In the genomic region with DNA sequence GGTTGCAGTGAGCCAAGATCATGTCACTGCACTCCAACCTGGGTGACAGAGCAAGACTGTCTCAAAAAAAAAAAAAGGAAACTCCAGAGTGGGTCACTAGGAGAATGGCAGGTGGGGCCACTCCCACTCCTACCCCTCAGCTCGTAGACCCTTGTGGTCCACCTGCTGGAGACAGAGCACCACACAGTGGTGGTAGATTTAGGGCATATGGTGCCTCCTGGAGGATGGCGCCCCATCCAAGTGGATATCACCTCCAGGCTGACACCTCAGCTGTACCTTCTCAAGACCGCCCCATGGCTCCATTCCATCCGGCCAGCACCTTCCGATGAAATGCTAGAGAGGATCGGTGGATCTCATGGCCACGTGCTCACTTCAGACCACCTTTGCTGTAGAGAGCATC, we compare ENCODE assay signal across 24 cellular contexts. TPM values are rescaled to one million over a fixed set of nuclear protein-coding genes. Genes with fewer than 3 reads are reported as not detected.
A peak's percentile ranks its signal among the peaks of the same experiment; 100 is the strongest.
DNase-seq lines count a peak whose midpoint lies in the region; ATAC-seq and TF ChIP-seq lines count a peak whose summit lies in the region.
"Had no signal": no experiment of that assay in that cellular context is flagged by ENCODE, and none has a peak within 500 bp of the region (broad histone marks: within the 10 kb centered on the region; RNA-seq: fewer than 3 reads in every experiment).

No MANE protein-coding gene starts in this region.

- peak overlapping the region in 4 of 7 donors; percentile 3 to 79 (median 66) for H3K27ac Mint-ChIP-seq in CD14-positive monocyte
- H3K27ac Mint-ChIP-seq in Calu3 (ENCODE audit: unreplicated experiment) = no peak overlapping the region
- peak overlapping the region; percentile 78 for H3K27ac Mint-ChIP-seq in activated B cell treated with CpG ODN at 0.5 μM for 24 hours
- H3K27ac Mint-ChIP-seq in naive thymus-derived CD8-positive, alpha-beta T cell = peak overlapping the region in 9 of 10 donors; percentile 13 to 89 (median 73)
- H3K27ac Mint-ChIP-seq: type B pancreatic cell had no signal

- intact Hi-C loops in CD14-positive monocyte (cut with micrococcal nuclease) (no loop called here), Calu3 (cut with micrococcal nuclease; ENCODE audit: unreplicated experiment) (no loop called here), activated B cell treated with CpG ODN at 0.5 μM for 24 hours (cut with micrococcal nuclease) (no loop called here), Right ventricle myocardium superior (cut with DNase I) (no loop called here)

- H3K27me3 Mint-ChIP-seq in CD14-positive monocyte (ENCODE audit: low read depth in 3 of 3) (peaks cover 0 to 4% (median 2%) of the 10 kb centered on the region in 3 donors), Calu3 (ENCODE audit: unreplicated experiment) (peaks cover 34% of the 10 kb centered on the region), activated B cell treated with CpG ODN at 0.5 μM for 24 hours (no peaks in the 10 kb centered on the region)
- H3K27me3 Mint-ChIP-seq in naive thymus-derived CD8-positive, alpha-beta T cell = no peaks in the 10 kb centered on the region
- H3K27me3 Mint-ChIP-seq: activated CD8-positive, alpha-beta memory T cell treated with anti-CD3 and anti-CD28 coated beads, Interleukin-2, amount 10 ng/mL, durations not matched to agents 7 days and 5 days; stimulated activated naive CD8-positive, alpha-beta T cell treated with anti-CD3 and anti-CD28 coated beads, Interleukin-15, amount 100 ng/mL, for 72 hours had no signal

- no peak overlapping the region for H3K4me3 Mint-ChIP-seq in CD14-positive monocyte
- no peak overlapping the region for H3K4me3 Mint-ChIP-seq in Calu3 (ENCODE audit: low read depth, unreplicated experiment)
- H3K4me3 Mint-ChIP-seq in activated B cell treated with CpG ODN at 0.5 μM for 24 hours = no peak overlapping the region
- peak overlapping the region in 1 of 10 donors; percentile 59 for H3K4me3 Mint-ChIP-seq in naive thymus-derived CD8-positive, alpha-beta T cell
- H3K4me3 Mint-ChIP-seq: activated CD8-positive, alpha-beta memory T cell treated with anti-CD3 and anti-CD28 coated beads, Interleukin-2, amount 10 ng/mL, durations not matched to agents 7 days and 5 days; type B pancreatic cell had no signal

- H3K36me3 Mint-ChIP-seq in CD14-positive monocyte (peaks cover 85% of the 10 kb centered on the region in 2 donors), Calu3 (ENCODE audit: insufficient read depth, unreplicated experiment) (no peaks in the 10 kb centered on the region), activated B cell treated with CpG ODN at 0.5 μM for 24 hours (ENCODE audit: low read depth) (peaks cover 60% of the 10 kb centered on the region)
- peaks cover 0 to 79% (median 40%) of the 10 kb centered on the region in 3 donors for H3K36me3 Mint-ChIP-seq in naive thymus-derived CD8-positive, alpha-beta T cell
- H3K36me3 Mint-ChIP-seq: type B pancreatic cell had no signal

- ATAC-seq in activated B cell treated with CpG ODN at 0.5 μM for 24 hours (ENCODE audit: low read depth) = no peak
- no peak for ATAC-seq in naive thymus-derived CD8-positive, alpha-beta T cell
- ATAC-seq in Right ventricle myocardium superior (ENCODE audit: poor library complexity) = no peak
- ATAC-seq in GM19397 (IDR thresholded peaks at IDR 0.05; ENCODE audit: unreplicated experiment) = no peak
- ATAC-seq: activated CD8-positive, alpha-beta memory T cell treated with anti-CD3 and anti-CD28 coated beads, Interleukin-2, amount 10 ng/mL, durations not matched to agents 7 days and 5 days; heart right ventricle had no signal

- no TSS peak for BruUV-seq in Calu3 (replicated peaks; lab: Mats Ljungman, UMichigan)

- TF ChIP-seq CTCF in CD14-positive monocyte (IDR thresholded peaks at IDR 0.05) = no peak
- TF ChIP-seq CTCF in Calu3 (IDR thresholded peaks at IDR 0.05; ENCODE audit: unreplicated experiment) = peak; percentile 4
- no peak for TF ChIP-seq CTCF in activated B cell treated with CpG ODN at 0.5 μM for 24 hours (IDR thresholded peaks at IDR 0.05)

- H3K4me1 Mint-ChIP-seq in CD14-positive monocyte (peaks cover 87% of the 10 kb centered on the region), Calu3 (ENCODE audit: low read depth, unreplicated experiment) (no peaks in the 10 kb centered on the region), activated B cell treated with CpG ODN at 0.5 μM for 24 hours (peaks cover 66% of the 10 kb centered on the region)
- peaks cover 53 to 91% (median 84%) of the 10 kb centered on the region in 4 donors for H3K4me1 Mint-ChIP-seq in naive thymus-derived CD8-positive, alpha-beta T cell

- H3K9me3 Mint-ChIP-seq in CD14-positive monocyte (peaks cover 0 to 3% (median 0%) of the 10 kb centered on the region in 7 donors), Calu3 (ENCODE audit: low read depth, unreplicated experiment) (no peaks in the 10 kb centered on the region), activated B cell treated with CpG ODN at 0.5 μM for 24 hours (peaks cover 6% of the 10 kb centered on the region)
- no peaks in the 10 kb centered on the region for H3K9me3 Mint-ChIP-seq in naive thymus-derived CD8-positive, alpha-beta T cell
- H3K9me3 Mint-ChIP-seq: type B pancreatic cell had no signal

- POLR2A ChIA-PET in activated B cell treated with CpG ODN at 0.5 μM for 24 hours (lab: Charles Lee) = interaction anchor here (1.2 kb wide), 1 partner anchor 9 kb away, joined by 10 read pairs; no protein-coding TSS in a partner anchor
- POLR2A ChIA-PET in naive thymus-derived CD8-positive, alpha-beta T cell (lab: Charles Lee) = interaction anchor here (0.7 to 12.0 kb wide), 3 partner anchors 10 to 25 kb away, joined by 5 to 141 read pairs (median 118); no protein-coding TSS in a partner anchor

- DNase-seq in CD14-positive monocyte (ENCODE audit: low spot score) = no peak
- DNase-seq in Calu3 = no peak
- DNase-seq in activated B cell treated with CpG ODN at 0.5 μM for 24 hours = no peak
- DNase-seq in naive thymus-derived CD8-positive, alpha-beta T cell = no peak
- DNase-seq in Right ventricle myocardium superior = no peak
- no peak for DNase-seq in LoVo (ENCODE audit: low spot score)
- DNase-seq: activated CD8-positive, alpha-beta memory T cell treated with anti-CD3 and anti-CD28 coated beads, Interleukin-2, amount 10 ng/mL, durations not matched to agents 7 days and 5 days; activated gamma-delta T cell; anterior cingulate cortex; Caco-2; dermis blood vessel endothelial cell; EL; HCEC 1CT; heart right ventricle; left ventricle myocardium inferior; NCI-H1417 treated with DMSO at 0.1 percent for 48 hours; NCI-H82; PC-9; SJCRH30; small intestine; stimulated activated CD4-positive, alpha-beta T cell treated with anti-CD3 and anti-CD28 coated beads, Interleukin-2, amount 100 ng/mL, for 48 hours; stimulated activated naive CD8-positive, alpha-beta T cell treated with anti-CD3 and anti-CD28 coated beads, Interleukin-15, amount 100 ng/mL, for 72 hours had no signal

- CTCF ChIA-PET in Calu3 (lab: Charles Lee) = no interaction called here
- CTCF ChIA-PET in activated B cell treated with CpG ODN at 0.5 μM for 24 hours (lab: Charles Lee) = no interaction called here

RNA-seq across cellular contexts. Expression of a gene that starts 6.2 kb away (rescaled TPM):
- polyA plus RNA-seq in CD14-positive monocyte = 10 to 100 TPM; 51.0 to 70.0 TPM
- total RNA-seq in Calu3 (2022) (0.38 and 0.59 TPM in 2 replicates), activated B cell treated with CpG ODN at 0.5 μM for 24 hours (37.2 and 40.3 TPM in 2 replicates), Right ventricle myocardium superior (7.0 TPM)
- 100 to 1,000 TPM; 177 to 193 TPM for total RNA-seq in naive thymus-derived CD8-positive, alpha-beta T cell
- 10 to 100 TPM; 48.9 to 60.8 (median 54.6) TPM for polyA plus RNA-seq in naive thymus-derived CD8-positive, alpha-beta T cell
- total RNA-seq: Caco-2, PC-9, SJCRH30 had no signal

RNA-seq across cellular contexts. Expression of a gene that starts 44.5 kb away (rescaled TPM):
- polyA plus RNA-seq in CD14-positive monocyte = 100 to 1,000 TPM; 360 to 529 TPM
- 21.0 and 24.0 TPM in 2 replicates for total RNA-seq in Calu3 (2022)
- 518 and 557 TPM in 2 replicates for total RNA-seq in activated B cell treated with CpG ODN at 0.5 μM for 24 hours
- total RNA-seq in naive thymus-derived CD8-positive, alpha-beta T cell = 100 to 1,000 TPM; 295 to 297 TPM
- polyA plus RNA-seq in naive thymus-derived CD8-positive, alpha-beta T cell = 1,000 to 10,000 TPM in 2 of 3 donors, 100 to 1,000 TPM in 1; 740 to 1,115 (median 1,110) TPM
- 4.1 TPM for total RNA-seq in Right ventricle myocardium superior
- total RNA-seq: SJCRH30 had no signal

Comparison
In these comparisons a context has a peak if more than half of its experiments do, and no peak if none do; other contexts are left out.
1. RNA of a gene that starts 44.5 kb away (total RNA-seq): 518 to 557 TPM in activated B cell treated with CpG ODN at 0.5 μM for 24 hours and 295 to 297 TPM in naive thymus-derived CD8-positive, alpha-beta T cell; 21.0 to 24.0 TPM in Calu3 and 4.1 TPM in Right ventricle myocardium superior (single experiment); every median in the first group is over 10 times any median in the second.